In genomic region chr13:73000027-73000674, GRCh38 we compare ENCODE assay signal across 8 cellular contexts. TPM values are rescaled to one million over a fixed set of nuclear protein-coding genes. Genes with fewer than 3 reads are reported as not detected.
DNase-seq lines count a peak whose midpoint lies in the region; ATAC-seq and TF ChIP-seq lines count a peak whose summit lies in the region.

No MANE protein-coding gene starts in this region.

- no peaks in the 10 kb centered on the region for H3K79me1 ChIP-seq in H9 (ENCODE audit: insufficient read depth, low read depth, low read length, poor library complexity, severe bottlenecking)

- H2BK120ac ChIP-seq in H9 (ENCODE audit: low read depth, low read length, poor library complexity, severe bottlenecking), result no peak overlapping the region

- no peak overlapping the region for H2AK5ac ChIP-seq in H9 (ENCODE audit: insufficient read length, low read length)

- H3K36me3 ChIP-seq in OCI-LY3 (replicated peaks; ENCODE audit: low read depth, low read length), result no peaks in the 10 kb centered on the region

- H3K27me3 ChIP-seq in OCI-LY3 (ENCODE audit: low read depth, low read length) (no peaks in the 10 kb centered on the region), foreskin keratinocyte (no peaks in the 10 kb centered on the region), H9 (ENCODE audit: insufficient read depth, low read length) (no peaks in the 10 kb centered on the region)

- H3K18ac ChIP-seq in H9 (ENCODE audit: insufficient read length, low read depth, low read length), result no peak overlapping the region

- H3K27ac ChIP-seq in OCI-LY3 (ENCODE audit: low read length), result peak overlapping the region; percentile 28; the same call in 1 of the 2 replicates
- peak overlapping the region; percentile 83 for H3K27ac ChIP-seq in foreskin keratinocyte
- H3K27ac ChIP-seq in H9 (ENCODE audit: insufficient read length, low read depth, low read length), result no peak overlapping the region

- H3K4me3 Mint-ChIP-seq in activated CD8-positive, alpha-beta memory T cell treated with anti-CD3 and anti-CD28 coated beads, Interleukin-2, amount 10 ng/mL, durations not matched to agents 7 days and 5 days, result no peak overlapping the region
- H3K4me3 Mint-ChIP-seq in H9 (no peak overlapping the region), immature natural killer cell (no peak overlapping the region)

- no peak overlapping the region for H3K56ac ChIP-seq in H9 (ENCODE audit: insufficient read length, low read depth, low read length)

- H4K8ac ChIP-seq in H9 (replicated peaks; ENCODE audit: insufficient read length, low read depth, low read length), result no peak overlapping the region

- H3K23me2 ChIP-seq in H9 (ENCODE audit: insufficient read length, low read depth, low read length, poor library complexity, severe bottlenecking), result no peaks in the 10 kb centered on the region

- no peak overlapping the region for H2BK12ac ChIP-seq in H9 (ENCODE audit: insufficient read length, low read depth, low read length)

- H3K79me2 ChIP-seq in OCI-LY3 (ENCODE audit: low read length) (no peaks in the 10 kb centered on the region), H9 (ENCODE audit: insufficient read depth, low read length) (no peaks in the 10 kb centered on the region)

- no peak overlapping the region for H3K4ac ChIP-seq in H9 (ENCODE audit: low read depth, low read length)

- H3K4me2 ChIP-seq in OCI-LY3 (ENCODE audit: low read length), result peak overlapping the region; percentile 43
- no peak overlapping the region for H3K4me2 ChIP-seq in H9 (ENCODE audit: insufficient read depth, insufficient read length, low read length)

- no peaks in the 10 kb centered on the region for H3K27me3 Mint-ChIP-seq in activated CD8-positive, alpha-beta memory T cell treated with anti-CD3 and anti-CD28 coated beads, Interleukin-2, amount 10 ng/mL, durations not matched to agents 7 days and 5 days
- no peaks in the 10 kb centered on the region for H3K27me3 Mint-ChIP-seq in H9 (ENCODE audit: low read depth)
- no peaks in the 10 kb centered on the region for H3K27me3 Mint-ChIP-seq in immature natural killer cell (ENCODE audit: low read depth in 3 of 3)

- H3K4me1 ChIP-seq in OCI-LY3 (ENCODE audit: low read length), result peaks cover 19% of the 10 kb centered on the region
- peaks cover 6% of the 10 kb centered on the region for H3K4me1 ChIP-seq in foreskin keratinocyte
- H3K4me1 ChIP-seq in H9 (ENCODE audit: insufficient read depth, low read length), result no peaks in the 10 kb centered on the region

- H4K20me1 ChIP-seq in OCI-LY3 (ENCODE audit: insufficient read depth, low read length) (no peaks in the 10 kb centered on the region), H9 (ENCODE audit: control insufficient read depth, insufficient read depth, insufficient read length) (no peaks in the 10 kb centered on the region)

- H3K27ac Mint-ChIP-seq in activated CD8-positive, alpha-beta memory T cell treated with anti-CD3 and anti-CD28 coated beads, Interleukin-2, amount 10 ng/mL, durations not matched to agents 7 days and 5 days, result peak overlapping the region; percentile 42
- H3K27ac Mint-ChIP-seq in H9 (peak overlapping the region in 1 of 3 experiments; percentile 11; a peak in 1 of 7 replicates), immature natural killer cell (peak overlapping the region in 1 of 6 donors; percentile 35)

- H3K4me3 ChIP-seq in OCI-LY3 (ENCODE audit: low read length), result no peak overlapping the region

- H3K36me3 Mint-ChIP-seq in activated CD8-positive, alpha-beta memory T cell treated with anti-CD3 and anti-CD28 coated beads, Interleukin-2, amount 10 ng/mL, durations not matched to agents 7 days and 5 days, result peaks cover 11% of the 10 kb centered on the region
- H3K36me3 Mint-ChIP-seq in H9 (ENCODE audit: insufficient read depth in 1 of 3, low read depth in 3 of 3), result peaks cover 0 to 2% (median 0%) of the 10 kb centered on the region in 3 experiments; a peak in 3 of 7 replicates
- peaks cover 9 to 23% (median 12%) of the 10 kb centered on the region in 3 donors for H3K36me3 Mint-ChIP-seq in immature natural killer cell

- no peak overlapping the region for H3T11ph ChIP-seq in H9 (ENCODE audit: low read length)

- H2BK5ac ChIP-seq in H9 (ENCODE audit: insufficient read length, low read length), result no peak overlapping the region

- no peak for DNase-seq in activated CD8-positive, alpha-beta memory T cell treated with anti-CD3 and anti-CD28 coated beads, Interleukin-2, amount 10 ng/mL, durations not matched to agents 7 days and 5 days
- DNase-seq in activated CD8-positive, alpha-beta memory T cell treated with anti-CD3 and anti-CD28 coated beads, Interleukin-2, amount 50 U/mL, for 4 hours, result no peak
- DNase-seq in foreskin keratinocyte (peak; percentile 14 to 60), H9 (no peak), immature natural killer cell (no peak), COLO668 (lab: John Stamatoyannopoulos, UW; ENCODE audit: unreplicated experiment) (no peak)

- TF ChIP-seq CTCF in OCI-LY3 (IDR thresholded peaks at IDR 0.05; ENCODE audit: low read depth, low read length), result no peak
- TF ChIP-seq CTCF in foreskin keratinocyte (conservative IDR thresholded peaks at IDR 0.05), result peak; percentile 29
- no peak for TF ChIP-seq CTCF in H9 (conservative IDR thresholded peaks at IDR 0.05)

- H4K91ac ChIP-seq in H9 (ENCODE audit: insufficient read length, low read depth, low read length), result no peak overlapping the region

- H3K23ac ChIP-seq in H9 (ENCODE audit: insufficient read length, low read depth, low read length), result no peak overlapping the region

- no peak overlapping the region for H2BK20ac ChIP-seq in H9 (ENCODE audit: low read depth, low read length, poor library complexity, severe bottlenecking)

- no peak overlapping the region for H3K14ac ChIP-seq in H9 (ENCODE audit: insufficient read depth, low read length)

- no peak overlapping the region for H3K9ac ChIP-seq in OCI-LY3 (ENCODE audit: low read length)
- no peak overlapping the region for H3K9ac ChIP-seq in H9 (ENCODE audit: extremely low read depth, insufficient read length, low read length)

- no CpG with 5 or more reads among the region's 4 CpGs for WGBS in H9 (ENCODE audit: extremely low coverage, insufficient read length, low lambda C conversion rate)

- H4K5ac ChIP-seq in H9 (ENCODE audit: insufficient read length, low read depth, low read length), result no peak overlapping the region

- H2BK15ac ChIP-seq in H9 (ENCODE audit: low read depth, low read length), result no peak overlapping the region

- H3K9me3 ChIP-seq in OCI-LY3 (ENCODE audit: insufficient read depth, low read length), result no peaks in the 10 kb centered on the region
- H3K9me3 ChIP-seq in H9 (ENCODE audit: control insufficient read depth, low read depth, low read length), result no peaks in the 10 kb centered on the region

- H2AFZ ChIP-seq in OCI-LY3 (ENCODE audit: low read depth, low read length) (no peak overlapping the region), H9 (ENCODE audit: low read length) (no peak overlapping the region)

- ATAC-seq in activated CD8-positive, alpha-beta memory T cell treated with anti-CD3 and anti-CD28 coated beads, Interleukin-2, amount 10 ng/mL, durations not matched to agents 7 days and 5 days, result peak; percentile 45
- ATAC-seq in HG02884 (IDR thresholded peaks at IDR 0.05; ENCODE audit: unreplicated experiment) (peak; percentile 79), foreskin keratinocyte (peak; percentile 90)

- CTCF ChIA-PET in activated CD8-positive, alpha-beta memory T cell treated with anti-CD3 and anti-CD28 coated beads, Interleukin-2, amount 10 ng/mL, durations not matched to agents 7 days and 5 days (lab: Charles Lee), result no interaction called here

- no peaks in the 10 kb centered on the region for H3K9me3 Mint-ChIP-seq in activated CD8-positive, alpha-beta memory T cell treated with anti-CD3 and anti-CD28 coated beads, Interleukin-2, amount 10 ng/mL, durations not matched to agents 7 days and 5 days (ENCODE audit: low read depth)
- H3K9me3 Mint-ChIP-seq in H9 (no peaks in the 10 kb centered on the region), immature natural killer cell (no peaks in the 10 kb centered on the region)

- peaks cover 5% of the 10 kb centered on the region for H3K4me1 Mint-ChIP-seq in activated CD8-positive, alpha-beta memory T cell treated with anti-CD3 and anti-CD28 coated beads, Interleukin-2, amount 10 ng/mL, durations not matched to agents 7 days and 5 days
- H3K4me1 Mint-ChIP-seq in H9 (peaks cover 0 to 2% of the 10 kb centered on the region in 2 experiments; a peak in 1 of 4 replicates), immature natural killer cell (peaks cover 0 to 5% of the 10 kb centered on the region in 2 donors)

RNA-seq across cellular contexts. Expression of gene KLF5, which starts 58.7 kb away (rescaled TPM):
- total RNA-seq in activated CD8-positive, alpha-beta memory T cell treated with anti-CD3 and anti-CD28 coated beads, Interleukin-2, amount 10 ng/mL, durations not matched to agents 7 days and 5 days, result 1 to 10 TPM; 1.6 to 2.3 TPM
- total RNA-seq in foreskin keratinocyte, result 75.7 and 85.3 TPM in 2 replicates
- polyA plus RNA-seq in foreskin keratinocyte, result 31.6 and 39.7 TPM in 2 replicates
- 2.0 and 2.2 TPM in 2 replicates for total RNA-seq in H9 (2021)
- polyA plus RNA-seq in immature natural killer cell, result under 1 TPM in 1 of 3 donors, not detected in 2; 0.09 TPM

Comparison
In these comparisons a context has a peak if more than half of its experiments do, and no peak if none do; other contexts are left out.
1. DNase-seq: peak in foreskin keratinocyte (2 of 2); none in activated CD8-positive, alpha-beta memory T cell treated with anti-CD3 and anti-CD28 coated beads, Interleukin-2, amount 10 ng/mL, durations not matched to agents 7 days and 5 days (single experiment), activated CD8-positive, alpha-beta memory T cell treated with anti-CD3 and anti-CD28 coated beads, Interleukin-2, amount 50 U/mL, for 4 hours (single experiment), H9 (single experiment), immature natural killer cell (0 of 3) and COLO668 (single experiment).
2. RNA of gene KLF5, which starts 58.7 kb away (total RNA-seq): 75.7 to 85.3 TPM in foreskin keratinocyte; 1.6 to 2.3 TPM in activated CD8-positive, alpha-beta memory T cell treated with anti-CD3 and anti-CD28 coated beads, Interleukin-2, amount 10 ng/mL, durations not matched to agents 7 days and 5 days and 2.0 to 2.2 TPM in H9; every median in the first group is over 10 times any median in the second.
3. Peak in every context shown above with its lines, with median percentiles within 50 percentile points of each other: ATAC-seq.